Comparison of ENCODE assay signal across 11 cellular contexts in the genomic region with DNA sequence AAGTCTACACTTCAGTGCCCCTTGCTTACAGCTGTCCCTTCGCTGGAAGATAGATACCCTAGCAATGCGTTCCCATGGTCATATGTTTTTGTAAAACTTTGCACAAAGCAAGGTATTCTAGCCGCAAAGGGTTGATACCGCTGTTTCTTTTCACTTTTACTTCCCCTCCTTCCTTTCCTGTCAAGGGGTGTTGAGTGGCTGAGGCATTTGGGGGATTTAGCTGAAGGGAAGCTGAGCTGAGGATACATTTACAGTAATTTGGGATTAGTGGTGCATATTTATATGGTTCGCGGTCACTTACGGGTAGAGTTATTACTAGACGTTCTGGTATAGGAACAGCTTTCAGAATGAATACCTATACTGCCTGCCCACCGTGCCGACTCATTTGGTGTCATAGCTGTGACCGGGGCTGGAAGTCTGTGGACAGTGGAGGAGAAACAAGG.
DNase-seq lines count a peak whose midpoint lies in the region; ATAC-seq, FAIRE-seq and TF ChIP-seq lines count a peak whose summit lies in the region.
"Had no signal": no experiment of that assay in that cellular context is flagged by ENCODE, and none has a peak within 500 bp of the region (broad histone marks: within the 10 kb centered on the region; RNA-seq: fewer than 3 reads in every experiment).

No MANE protein-coding gene starts in this region.

- H3K27ac ChIP-seq in neuronal stem cell (replicated peaks; ENCODE audit: low read length): no peak overlapping the region
- H3K27ac ChIP-seq: gastrocnemius medialis, HL-60 had no signal

- H2BK12ac ChIP-seq in neuronal stem cell (ENCODE audit: low read length): no peak overlapping the region

- H2BK15ac ChIP-seq in neuronal stem cell (ENCODE audit: low read length): no peak overlapping the region

- no peak overlapping the region for H3K27ac Mint-ChIP-seq in central memory CD8-positive, alpha-beta T cell (ENCODE audit: low read depth)

- no peak overlapping the region for H3K4me2 ChIP-seq in neuronal stem cell (ENCODE audit: insufficient read depth, low read length, poor library complexity, severe bottlenecking)

- peak; percentile 37 for DNase-seq in GM12891 (ENCODE audit: insufficient read length, low spot score)
- DNase-seq in central memory CD8-positive, alpha-beta T cell (ENCODE audit: low spot score in 2 of 2): no peak
- DNase-seq in Ammon's horn (ENCODE audit: low spot score): no peak
- DNase-seq in neuronal stem cell (ENCODE audit: low spot score): no peak
- DNase-seq in left lobe of liver (ENCODE audit: low spot score): no peak
- DNase-seq: gastrocnemius medialis, NCI-H2171 had no signal

- H4K8ac ChIP-seq in neuronal stem cell (ENCODE audit: low read depth, low read length): no peak overlapping the region

- H3K9me3 Mint-ChIP-seq in central memory CD8-positive, alpha-beta T cell: no peaks in the 10 kb centered on the region

- FAIRE-seq in GM12891 (lab: Jason Lieb, UNC): peak; percentile 79

- no peaks in the 10 kb centered on the region for H3K27me3 Mint-ChIP-seq in central memory CD8-positive, alpha-beta T cell

- H4K91ac ChIP-seq in neuronal stem cell (ENCODE audit: low read depth, low read length, poor library complexity): no peak overlapping the region

- no peak for TF ChIP-seq POLR2A in GM12891 (IDR thresholded peaks at IDR 0.05; ENCODE audit: low read depth, low read length)

- H2AFZ ChIP-seq in neuronal stem cell (ENCODE audit: low read length): no peak overlapping the region

- no peak overlapping the region for H3K18ac ChIP-seq in neuronal stem cell (ENCODE audit: low read length)

- H3K9me3 ChIP-seq in neuronal stem cell (replicated peaks in 1 of 2; ENCODE audit: control insufficient read depth in 2 of 2, insufficient read depth in 1 of 2, low read depth in 1 of 2, low read length in 2 of 2): no peaks in the 10 kb centered on the region
- H3K9me3 ChIP-seq: gastrocnemius medialis had no signal

- no peaks in the 10 kb centered on the region for H3K36me3 Mint-ChIP-seq in central memory CD8-positive, alpha-beta T cell (ENCODE audit: insufficient read depth)

- peaks cover 0 to 4% of the 10 kb centered on the region in 2 donors for H3K4me1 ChIP-seq in neuronal stem cell (ENCODE audit: control insufficient read depth in 2 of 2, insufficient read depth in 1 of 2, low read depth in 1 of 2, low read length in 2 of 2)
- H3K4me1 ChIP-seq: gastrocnemius medialis had no signal

- no peak overlapping the region for H3K14ac ChIP-seq in neuronal stem cell (ENCODE audit: low read length)

- no peak overlapping the region for H3K23ac ChIP-seq in neuronal stem cell (ENCODE audit: low read depth, low read length, poor library complexity)

- H3K79me1 ChIP-seq in neuronal stem cell (ENCODE audit: low read depth, low read length): no peaks in the 10 kb centered on the region

- no peak overlapping the region for H2AK5ac ChIP-seq in neuronal stem cell (ENCODE audit: low read depth, low read length)

- H3K27me3 ChIP-seq in neuronal stem cell (ENCODE audit: control insufficient read depth in 3 of 3, insufficient read depth in 3 of 3, low read depth in 1 of 3, low read length in 3 of 3): peaks cover 0 to 10% (median 0%) of the 10 kb centered on the region in 3 experiments
- H3K27me3 ChIP-seq: gastrocnemius medialis had no signal

- no peak overlapping the region for H2BK5ac ChIP-seq in neuronal stem cell (ENCODE audit: low read length)

- H3K4me3 Mint-ChIP-seq in central memory CD8-positive, alpha-beta T cell: peak overlapping the region; percentile 50

- peak; percentile 48 for ATAC-seq in GM19397 (IDR thresholded peaks at IDR 0.05; ENCODE audit: unreplicated experiment)
- ATAC-seq in HG03095 (IDR thresholded peaks at IDR 0.05; ENCODE audit: unreplicated experiment): peak; percentile 54
- no peak for ATAC-seq in central memory CD8-positive, alpha-beta T cell (replicated peaks; ENCODE audit: extremely low read depth, poor library complexity, severe bottlenecking)
- no peak for ATAC-seq in GM21367 (IDR thresholded peaks at IDR 0.05; ENCODE audit: unreplicated experiment)
- no peak for ATAC-seq in left lobe of liver
- ATAC-seq: gastrocnemius medialis had no signal

- no peak overlapping the region for H3K9ac ChIP-seq in neuronal stem cell (ENCODE audit: low read depth, low read length, poor library complexity)

- peaks cover 16% of the 10 kb centered on the region for H3K4me1 Mint-ChIP-seq in central memory CD8-positive, alpha-beta T cell

- H2BK120ac ChIP-seq in neuronal stem cell (ENCODE audit: low read depth, low read length): no peak overlapping the region

- H3K36me3 ChIP-seq in neuronal stem cell (replicated peaks in 1 of 2; ENCODE audit: control insufficient read depth in 2 of 2, insufficient read depth in 2 of 2, low read length in 2 of 2): no peaks in the 10 kb centered on the region
- H3K36me3 ChIP-seq: gastrocnemius medialis had no signal

- WGBS in neuronal stem cell (ENCODE audit: extremely low coverage in 2 of 2, insufficient read length in 2 of 2, insufficient replicate concordance in 1 of 2), 2 donors: no CpG with 5 or more reads among the region's 11 CpGs

- H3K4me3 ChIP-seq in neuronal stem cell (ENCODE audit: low read length in 2 of 2): no peak overlapping the region
- H3K4me3 ChIP-seq: gastrocnemius medialis had no signal

- no peak overlapping the region for H3K4ac ChIP-seq in neuronal stem cell (ENCODE audit: low read length)

TF ChIP-seq in GM12891, 5 proteins besides CTCF, POLR2A, EP300 and RAD21:
- TF ChIP-seq POLR2AphosphoS5 (IDR thresholded peaks at IDR 0.05; ENCODE audit: low read depth, low read length) (no peak), SPI1 (IDR thresholded peaks at IDR 0.05; ENCODE audit: low read depth, low read length) (peak; percentile 60)

Comparison
In these comparisons a context has a peak if more than half of its experiments do, and no peak if none do; other contexts are left out.
1. ATAC-seq: peak in GM19397 (single experiment) and HG03095 (single experiment); none in central memory CD8-positive, alpha-beta T cell (single experiment), GM21367 (single experiment) and left lobe of liver (single experiment).